14 cellular contexts compared by ENCODE assay signal in the genomic region with DNA sequence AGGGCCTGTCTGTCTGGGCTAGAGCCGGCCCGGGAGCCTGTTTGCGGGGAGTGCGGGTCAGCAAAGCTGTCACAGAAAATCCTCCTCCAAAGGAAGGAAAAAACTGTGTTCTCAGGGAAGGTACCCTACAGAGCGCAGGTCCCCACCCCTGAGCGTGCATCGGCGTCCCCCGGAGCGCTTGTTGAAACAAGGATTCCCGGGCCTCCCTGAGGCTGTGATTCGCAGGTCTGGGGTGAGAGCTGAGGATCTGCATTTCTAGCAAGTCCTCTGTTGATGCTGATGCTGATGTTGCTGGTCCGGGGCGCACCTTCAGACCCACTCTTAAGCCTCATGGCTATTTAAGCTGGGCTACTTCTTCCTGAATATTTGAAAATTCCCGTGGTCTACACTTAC.
A peak's percentile ranks its signal among the peaks of the same experiment; 100 is the strongest.
DNase-seq lines count a peak whose midpoint lies in the region; ATAC-seq and TF ChIP-seq lines count a peak whose summit lies in the region.
"Had no signal": no experiment of that assay in that cellular context is flagged by ENCODE, and none has a peak within 500 bp of the region (broad histone marks: within the 10 kb centered on the region; RNA-seq: fewer than 3 reads in every experiment).

No MANE protein-coding gene starts in this region.

- peaks cover 4% of the 10 kb centered on the region for H3K4me1 Mint-ChIP-seq in activated naive CD4-positive, alpha-beta T cell treated with anti-CD3 and anti-CD28 coated beads, Interleukin-2, amount 10 ng/mL, durations not matched to agents 7 days and 5 days

- peaks cover 67% of the 10 kb centered on the region for H3K27me3 ChIP-seq in cardiac muscle cell
- no peaks in the 10 kb centered on the region for H3K27me3 ChIP-seq in right cardiac atrium (ENCODE audit: control insufficient read depth, insufficient read depth)
- H3K27me3 ChIP-seq in NT2/D1 (ENCODE audit: insufficient read depth, insufficient read length): peaks cover 56% of the 10 kb centered on the region
- peaks cover 52% of the 10 kb centered on the region for H3K27me3 ChIP-seq in suprapubic skin
- H3K27me3 ChIP-seq: ovary had no signal

- DNase-seq in cardiac muscle cell (ENCODE audit: low read depth in 1 of 2, low spot score in 1 of 2): no peak
- DNase-seq in right cardiac atrium: no peak
- DNase-seq in NT2/D1 (ENCODE audit: low read depth, low spot score): no peak
- DNase-seq in suprapubic skin (ENCODE audit: low spot score in 2 of 2): no peak
- DNase-seq in mucosa of descending colon: no peak
- no peak for DNase-seq in activated naive CD4-positive, alpha-beta T cell treated with anti-CD3 and anti-CD28 coated beads, Interleukin-2, amount 10 ng/mL, durations not matched to agents 7 days and 5 days

- no peaks in the 10 kb centered on the region for H3K36me3 ChIP-seq in cardiac muscle cell
- H3K36me3 ChIP-seq in NT2/D1 (ENCODE audit: insufficient read depth, insufficient read length, low read length): no peaks in the 10 kb centered on the region
- H3K36me3 ChIP-seq in suprapubic skin: no peaks in the 10 kb centered on the region
- no peaks in the 10 kb centered on the region for H3K36me3 ChIP-seq in mucosa of descending colon (ENCODE audit: low read depth)
- H3K36me3 ChIP-seq: ovary, tibial nerve had no signal

- H3K36me3 Mint-ChIP-seq in activated naive CD4-positive, alpha-beta T cell treated with anti-CD3 and anti-CD28 coated beads, Interleukin-2, amount 10 ng/mL, durations not matched to agents 7 days and 5 days: no peaks in the 10 kb centered on the region
- H3K36me3 Mint-ChIP-seq: activated CD8-positive, alpha-beta memory T cell treated with anti-CD3 and anti-CD28 coated beads, Interleukin-2, amount 10 ng/mL, durations not matched to agents 7 days and 5 days; activated naive CD4-positive, alpha-beta T cell treated with anti-CD3 and anti-CD28 coated beads, Interleukin-2, amount 50 U/mL, for 24 hours; memory B cell had no signal

- no peak overlapping the region for H3K4me3 Mint-ChIP-seq in activated naive CD4-positive, alpha-beta T cell treated with anti-CD3 and anti-CD28 coated beads, Interleukin-2, amount 10 ng/mL, durations not matched to agents 7 days and 5 days
- H3K4me3 Mint-ChIP-seq: activated CD8-positive, alpha-beta memory T cell treated with anti-CD3 and anti-CD28 coated beads, Interleukin-2, amount 10 ng/mL, durations not matched to agents 7 days and 5 days; central memory CD8-positive, alpha-beta T cell had no signal

- ATAC-seq in right cardiac atrium: no peak
- ATAC-seq in mucosa of descending colon: no peak
- no peak for ATAC-seq in GM21576 (IDR thresholded peaks at IDR 0.05; ENCODE audit: unreplicated experiment)

- H3K4me3 ChIP-seq in cardiac muscle cell: peak overlapping the region; percentile 19
- H3K4me3 ChIP-seq in right cardiac atrium (ENCODE audit: low read length): no peak overlapping the region
- H3K4me3 ChIP-seq in NT2/D1 (ENCODE audit: insufficient read length, low read depth): peak overlapping the region; percentile 36
- peak overlapping the region; percentile 37 for H3K4me3 ChIP-seq in iPS-11a (ENCODE audit: low read depth, low read length)
- peak overlapping the region; percentile 40 for H3K4me3 ChIP-seq in suprapubic skin
- H3K4me3 ChIP-seq in mucosa of descending colon: no peak overlapping the region

- H3K27me3 Mint-ChIP-seq in activated naive CD4-positive, alpha-beta T cell treated with anti-CD3 and anti-CD28 coated beads, Interleukin-2, amount 10 ng/mL, durations not matched to agents 7 days and 5 days: peaks cover 78% of the 10 kb centered on the region

- 11% methylated on average over 15 of the region's 15 CpGs for WGBS in right cardiac atrium
- WGBS in suprapubic skin: 18% methylated on average over 13 of the region's 15 CpGs

- CTCF ChIA-PET in activated naive CD4-positive, alpha-beta T cell treated with anti-CD3 and anti-CD28 coated beads, Interleukin-2, amount 10 ng/mL, durations not matched to agents 7 days and 5 days (lab: Charles Lee): interaction anchor here (0.8 to 4.9 kb wide), 6 partner anchors 11 to 129 kb away, joined by 3 to 45 read pairs (median 6); no protein-coding TSS in a partner anchor

- intact Hi-C loops in right cardiac atrium (cut with DNase I) (loop anchor here in 3 of 4 donors (5.0 to 10.0 kb wide), 2 partner anchors 110 to 517 kb away; no protein-coding TSS in a partner anchor), mucosa of descending colon (cut with DNase I, micrococcal nuclease) (loop anchor here (5.0 kb wide), 1 partner anchor 110 kb away; no protein-coding TSS in a partner anchor)

- no peak for TF ChIP-seq EP300 in suprapubic skin (IDR thresholded peaks at IDR 0.05)

- TF ChIP-seq CTCF in cardiac muscle cell (IDR thresholded peaks at IDR 0.05; ENCODE audit: low read depth, low read length) (no peak), suprapubic skin (IDR thresholded peaks at IDR 0.05) (no peak), mucosa of descending colon (IDR thresholded peaks at IDR 0.05) (no peak)

- H3K27ac ChIP-seq in cardiac muscle cell (no peak overlapping the region), right cardiac atrium (ENCODE audit: low read length) (no peak overlapping the region), suprapubic skin (no peak overlapping the region)
- H3K27ac ChIP-seq: ovary, tibial nerve had no signal

- no peaks in the 10 kb centered on the region for H3K4me1 ChIP-seq in cardiac muscle cell (ENCODE audit: low read depth)
- no peaks in the 10 kb centered on the region for H3K4me1 ChIP-seq in right cardiac atrium (ENCODE audit: control insufficient read depth, insufficient read depth, low read length)
- H3K4me1 ChIP-seq in NT2/D1 (ENCODE audit: insufficient read depth, insufficient read length): peaks cover 5% of the 10 kb centered on the region
- H3K4me1 ChIP-seq in suprapubic skin: peaks cover 13% of the 10 kb centered on the region
- H3K4me1 ChIP-seq in mucosa of descending colon (ENCODE audit: low read depth): peaks cover 5% of the 10 kb centered on the region

- H3K27ac Mint-ChIP-seq in activated naive CD4-positive, alpha-beta T cell treated with anti-CD3 and anti-CD28 coated beads, Interleukin-2, amount 10 ng/mL, durations not matched to agents 7 days and 5 days: no peak overlapping the region
- H3K27ac Mint-ChIP-seq: activated CD8-positive, alpha-beta memory T cell treated with anti-CD3 and anti-CD28 coated beads, Interleukin-2, amount 10 ng/mL, durations not matched to agents 7 days and 5 days; activated naive CD4-positive, alpha-beta T cell treated with anti-CD3 and anti-CD28 coated beads, Interleukin-2, amount 50 U/mL, for 24 hours; memory B cell had no signal

- H3K9ac ChIP-seq in NT2/D1 (ENCODE audit: insufficient read length, low read depth): peak overlapping the region; percentile 61

- H3K9me3 Mint-ChIP-seq in activated naive CD4-positive, alpha-beta T cell treated with anti-CD3 and anti-CD28 coated beads, Interleukin-2, amount 10 ng/mL, durations not matched to agents 7 days and 5 days: no peaks in the 10 kb centered on the region
- H3K9me3 Mint-ChIP-seq: activated naive CD4-positive, alpha-beta T cell treated with anti-CD3 and anti-CD28 coated beads, Interleukin-2, amount 50 U/mL, for 24 hours; central memory CD8-positive, alpha-beta T cell; memory B cell had no signal

- no peak for TF ChIP-seq POLR2A in suprapubic skin (IDR thresholded peaks at IDR 0.05)

- H3K9me3 ChIP-seq in cardiac muscle cell (ENCODE audit: low read depth) (no peaks in the 10 kb centered on the region), right cardiac atrium (ENCODE audit: control insufficient read depth, low read length) (no peaks in the 10 kb centered on the region), NT2/D1 (ENCODE audit: insufficient read depth, low read length) (no peaks in the 10 kb centered on the region), suprapubic skin (no peaks in the 10 kb centered on the region), mucosa of descending colon (no peaks in the 10 kb centered on the region)
- H3K9me3 ChIP-seq: ovary, tibial nerve had no signal

Comparison
In these comparisons a context has a peak if more than half of its experiments do, and no peak if none do; other contexts are left out.
1. H3K4me3 ChIP-seq: peak in cardiac muscle cell (single experiment), NT2/D1 (single experiment), iPS-11a (single experiment) and suprapubic skin (single experiment); none in right cardiac atrium (single experiment) and mucosa of descending colon (single experiment).